7 cellular contexts compared by ENCODE assay signal in the genomic region with DNA sequence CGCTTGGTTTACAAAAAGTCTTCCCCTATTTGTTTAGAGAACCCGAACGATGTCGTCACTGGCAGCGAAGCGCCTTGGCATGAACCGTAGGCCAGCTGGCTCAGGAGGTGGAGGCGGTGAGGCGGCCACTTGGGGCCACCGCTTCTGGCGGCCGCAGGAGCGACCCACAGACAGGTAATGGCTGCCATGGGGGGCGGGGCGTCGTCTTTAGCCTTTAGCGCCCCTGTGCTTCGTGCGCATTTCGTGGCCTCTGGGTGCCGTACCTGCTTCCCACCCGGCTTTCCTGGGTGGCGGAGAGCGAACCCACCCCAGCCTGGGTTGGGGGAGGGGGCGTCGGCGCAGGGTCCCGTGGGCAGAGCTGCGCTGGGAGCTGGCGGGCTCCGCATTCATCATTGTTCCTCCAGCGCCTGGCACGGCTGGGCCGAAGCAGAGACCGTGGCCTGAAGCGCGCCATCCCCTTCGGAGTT. TPM values are rescaled to one million over a fixed set of nuclear protein-coding genes. Genes with fewer than 3 reads are reported as not detected.
DNase-seq lines count a peak whose midpoint lies in the region; ATAC-seq and TF ChIP-seq lines count a peak whose summit lies in the region.

No MANE protein-coding gene starts in this region.

- no peak for ATAC-seq in GM21367 (IDR thresholded peaks at IDR 0.05; ENCODE audit: unreplicated experiment)

- H3K9me3 Mint-ChIP-seq in endothelial cell (ENCODE audit: unreplicated experiment): no peaks in the 10 kb centered on the region

- H3K27ac Mint-ChIP-seq in endothelial cell (ENCODE audit: unreplicated experiment): no peak overlapping the region

- peaks cover 9% of the 10 kb centered on the region for H3K27me3 Mint-ChIP-seq in endothelial cell (ENCODE audit: unreplicated experiment)

- peak overlapping the region; percentile 89 for H3K4me3 Mint-ChIP-seq in endothelial cell (ENCODE audit: unreplicated experiment)

- H3K4me1 Mint-ChIP-seq in endothelial cell (ENCODE audit: unreplicated experiment): peaks cover 7% of the 10 kb centered on the region

- no peaks in the 10 kb centered on the region for H3K36me3 Mint-ChIP-seq in endothelial cell (ENCODE audit: low read depth, unreplicated experiment)

- no peak for TF ChIP-seq CTCF in endothelial cell (IDR thresholded peaks at IDR 0.05; ENCODE audit: unreplicated experiment)

- peak; percentile 25 for TF ChIP-seq POLR2A in GM18526 (IDR thresholded peaks at IDR 0.05; ENCODE audit: extremely low read depth, insufficient read length)

- DNase-seq in NCI-H446 treated with DMSO at 0.1 percent for 48 hours (lab: John Stamatoyannopoulos, UW) (peak; percentile 66), endothelial cell (ENCODE audit: low spot score) (peak; percentile 33), middle frontal gyrus (ENCODE audit: extremely low spot score, low spot score) (peak; percentile 20)
- peak; percentile 58 for DNase-seq in activated CD8-positive, alpha-beta memory T cell treated with anti-CD3 and anti-CD28 coated beads, Interleukin-2, amount 50 U/mL, for 4 hours
- DNase-seq in stimulated activated CD8-positive, alpha-beta memory T cell treated with anti-CD3 and anti-CD28 coated beads, Interleukin-2, amount 100 ng/mL, for 1 hour (ENCODE audit: low read depth in 2 of 2): peak; percentile 20 to 26

RNA-seq across cellular contexts. Expression of a gene that starts 0.5 kb away (rescaled TPM):
- 3.0 TPM for total RNA-seq in endothelial cell (ENCODE audit: unreplicated experiment)

RNA-seq across cellular contexts. Expression of a gene that starts 26.5 kb away (rescaled TPM):
- 21.4 TPM for total RNA-seq in endothelial cell (ENCODE audit: unreplicated experiment)

RNA-seq across cellular contexts. Expression of a gene that starts 58.6 kb away (rescaled TPM):
- total RNA-seq in endothelial cell (ENCODE audit: unreplicated experiment): 8.4 TPM
